1 cellular context compared by ENCODE assay signal in the genomic region with DNA sequence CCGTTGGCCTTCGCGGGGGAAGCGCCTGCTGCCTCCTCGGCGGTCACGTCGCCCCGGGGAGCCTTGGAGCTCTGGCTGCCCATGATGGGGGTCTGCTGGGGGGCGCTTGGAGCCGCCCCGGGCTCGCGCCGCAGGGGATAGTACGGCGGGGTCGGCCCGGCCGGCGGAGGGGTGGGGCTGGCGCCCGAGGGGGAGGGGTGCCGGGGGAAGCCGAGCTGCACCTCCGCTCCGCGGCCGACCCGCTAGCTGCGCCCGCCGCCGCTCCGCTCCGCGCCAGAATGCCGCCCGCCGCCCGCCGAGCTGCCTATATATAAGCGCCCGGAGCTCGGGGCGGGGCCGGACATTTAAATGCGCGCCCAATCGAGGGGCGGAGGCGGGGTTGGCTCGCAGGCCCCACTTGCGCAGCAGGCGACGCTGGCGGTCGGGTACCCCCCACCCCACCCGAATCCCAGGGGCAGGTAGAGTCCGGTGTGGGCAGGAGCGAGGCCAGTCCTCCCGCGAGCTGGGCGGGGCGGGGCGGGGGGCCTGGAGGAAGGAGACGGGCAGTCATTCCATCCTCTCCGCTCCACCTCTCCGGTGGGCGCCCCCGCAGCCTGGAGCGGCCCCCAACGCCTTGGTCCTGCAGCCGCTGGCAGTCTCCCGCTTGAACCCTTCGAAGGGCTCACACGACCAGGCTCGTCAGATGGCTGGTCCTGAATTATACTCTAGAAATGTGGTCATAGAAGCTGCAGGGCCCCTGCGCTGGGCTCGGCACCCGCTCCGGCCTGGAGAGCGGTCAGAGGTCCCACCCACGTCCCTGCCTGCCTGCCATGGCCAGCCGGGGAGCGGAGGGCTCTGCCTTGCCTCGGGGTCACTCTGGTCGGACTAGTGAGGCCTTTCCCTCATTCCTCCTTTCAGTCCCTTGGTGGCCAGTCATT.
TF ChIP-seq lines count a peak whose summit lies in the region.

A gene with protein sequence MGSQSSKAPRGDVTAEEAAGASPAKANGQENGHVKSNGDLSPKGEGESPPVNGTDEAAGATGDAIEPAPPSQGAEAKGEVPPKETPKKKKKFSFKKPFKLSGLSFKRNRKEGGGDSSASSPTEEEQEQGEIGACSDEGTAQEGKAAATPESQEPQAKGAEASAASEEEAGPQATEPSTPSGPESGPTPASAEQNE (minus strand): TSS at position 283 of the 917 bp plus-strand sequence. CDS start 200 bp downstream, at position 83.

TF ChIP-seq in HepG2, 621 proteins besides CTCF, POLR2A, EP300 and RAD21 (continued from another document and continues in another):
- TF ChIP-seq, protein P1, sequence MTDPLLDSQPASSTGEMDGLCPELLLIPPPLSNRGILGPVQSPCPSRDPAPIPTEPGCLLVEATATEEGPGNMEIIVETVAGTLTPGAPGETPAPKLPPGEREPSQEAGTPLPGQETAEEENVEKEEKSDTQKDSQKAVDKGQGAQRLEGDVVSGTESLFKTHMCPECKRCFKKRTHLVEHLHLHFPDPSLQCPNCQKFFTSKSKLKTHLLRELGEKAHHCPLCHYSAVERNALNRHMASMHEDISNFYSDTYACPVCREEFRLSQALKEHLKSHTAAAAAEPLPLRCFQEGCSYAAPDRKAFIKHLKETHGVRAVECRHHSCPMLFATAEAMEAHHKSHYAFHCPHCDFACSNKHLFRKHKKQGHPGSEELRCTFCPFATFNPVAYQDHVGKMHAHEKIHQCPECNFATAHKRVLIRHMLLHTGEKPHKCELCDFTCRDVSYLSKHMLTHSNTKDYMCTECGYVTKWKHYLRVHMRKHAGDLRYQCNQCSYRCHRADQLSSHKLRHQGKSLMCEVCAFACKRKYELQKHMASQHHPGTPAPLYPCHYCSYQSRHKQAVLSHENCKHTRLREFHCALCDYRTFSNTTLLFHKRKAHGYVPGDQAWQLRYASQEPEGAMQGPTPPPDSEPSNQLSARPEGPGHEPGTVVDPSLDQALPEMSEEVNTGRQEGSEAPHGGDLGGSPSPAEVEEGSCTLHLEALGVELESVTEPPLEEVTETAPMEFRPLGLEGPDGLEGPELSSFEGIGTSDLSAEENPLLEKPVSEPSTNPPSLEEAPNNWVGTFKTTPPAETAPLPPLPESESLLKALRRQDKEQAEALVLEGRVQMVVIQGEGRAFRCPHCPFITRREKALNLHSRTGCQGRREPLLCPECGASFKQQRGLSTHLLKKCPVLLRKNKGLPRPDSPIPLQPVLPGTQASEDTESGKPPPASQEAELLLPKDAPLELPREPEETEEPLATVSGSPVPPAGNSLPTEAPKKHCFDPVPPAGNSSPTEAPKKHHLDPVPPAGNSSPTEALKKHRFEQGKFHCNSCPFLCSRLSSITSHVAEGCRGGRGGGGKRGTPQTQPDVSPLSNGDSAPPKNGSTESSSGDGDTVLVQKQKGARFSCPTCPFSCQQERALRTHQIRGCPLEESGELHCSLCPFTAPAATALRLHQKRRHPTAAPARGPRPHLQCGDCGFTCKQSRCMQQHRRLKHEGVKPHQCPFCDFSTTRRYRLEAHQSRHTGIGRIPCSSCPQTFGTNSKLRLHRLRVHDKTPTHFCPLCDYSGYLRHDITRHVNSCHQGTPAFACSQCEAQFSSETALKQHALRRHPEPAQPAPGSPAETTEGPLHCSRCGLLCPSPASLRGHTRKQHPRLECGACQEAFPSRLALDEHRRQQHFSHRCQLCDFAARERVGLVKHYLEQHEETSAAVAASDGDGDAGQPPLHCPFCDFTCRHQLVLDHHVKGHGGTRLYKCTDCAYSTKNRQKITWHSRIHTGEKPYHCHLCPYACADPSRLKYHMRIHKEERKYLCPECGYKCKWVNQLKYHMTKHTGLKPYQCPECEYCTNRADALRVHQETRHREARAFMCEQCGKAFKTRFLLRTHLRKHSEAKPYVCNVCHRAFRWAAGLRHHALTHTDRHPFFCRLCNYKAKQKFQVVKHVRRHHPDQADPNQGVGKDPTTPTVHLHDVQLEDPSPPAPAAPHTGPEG (CRISPR knock-in tag; IDR thresholded peaks at IDR 0.05), result no peak
- no peak for TF ChIP-seq ZNF430 (CRISPR knock-in tag; IDR thresholded peaks at IDR 0.05)
- peak; percentile 16 for TF ChIP-seq RBM22 (optimal IDR thresholded peaks at IDR 0.05; ENCODE audit: low read length)
- TF ChIP-seq SMAD9 (CRISPR knock-in tag; IDR thresholded peaks at IDR 0.05), result no peak
- no peak for TF ChIP-seq ZSCAN20 (CRISPR knock-in tag; IDR thresholded peaks at IDR 0.05; ENCODE audit: borderline replicate concordance)
- TF ChIP-seq IKZF4 (CRISPR knock-in tag; IDR thresholded peaks at IDR 0.05; ENCODE audit: borderline replicate concordance, low read depth, not compliant biosample characterization), result no peak
- TF ChIP-seq, protein P2, sequence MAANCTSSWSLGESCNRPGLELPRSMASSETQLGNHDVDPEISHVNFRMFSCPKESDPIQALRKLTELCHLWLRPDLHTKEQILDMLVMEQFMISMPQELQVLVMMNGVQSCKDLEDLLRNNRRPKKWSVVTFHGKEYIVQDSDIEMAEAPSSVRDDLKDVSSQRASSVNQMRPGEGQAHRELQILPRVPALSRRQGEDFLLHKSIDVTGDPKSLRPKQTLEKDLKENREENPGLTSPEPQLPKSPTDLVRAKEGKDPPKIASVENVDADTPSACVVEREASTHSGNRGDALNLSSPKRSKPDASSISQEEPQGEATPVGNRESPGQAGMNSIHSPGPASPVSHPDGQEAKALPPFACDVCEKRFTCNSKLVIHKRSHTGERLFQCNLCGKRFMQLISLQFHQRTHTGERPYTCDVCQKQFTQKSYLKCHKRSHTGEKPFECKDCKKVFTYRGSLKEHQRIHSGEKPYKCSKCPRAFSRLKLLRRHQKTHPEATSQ (CRISPR knock-in tag; IDR thresholded peaks at IDR 0.05; ENCODE audit: borderline replicate concordance), result no peak
- 0 out of 2 replicates have a peak, but pooled peaks have one; percentile 19 for TF ChIP-seq ZSCAN30 (CRISPR knock-in tag; IDR thresholded peaks at IDR 0.05)
- no peak for TF ChIP-seq ZNF563 (CRISPR knock-in tag; IDR thresholded peaks at IDR 0.05)
- TF ChIP-seq, protein P3, sequence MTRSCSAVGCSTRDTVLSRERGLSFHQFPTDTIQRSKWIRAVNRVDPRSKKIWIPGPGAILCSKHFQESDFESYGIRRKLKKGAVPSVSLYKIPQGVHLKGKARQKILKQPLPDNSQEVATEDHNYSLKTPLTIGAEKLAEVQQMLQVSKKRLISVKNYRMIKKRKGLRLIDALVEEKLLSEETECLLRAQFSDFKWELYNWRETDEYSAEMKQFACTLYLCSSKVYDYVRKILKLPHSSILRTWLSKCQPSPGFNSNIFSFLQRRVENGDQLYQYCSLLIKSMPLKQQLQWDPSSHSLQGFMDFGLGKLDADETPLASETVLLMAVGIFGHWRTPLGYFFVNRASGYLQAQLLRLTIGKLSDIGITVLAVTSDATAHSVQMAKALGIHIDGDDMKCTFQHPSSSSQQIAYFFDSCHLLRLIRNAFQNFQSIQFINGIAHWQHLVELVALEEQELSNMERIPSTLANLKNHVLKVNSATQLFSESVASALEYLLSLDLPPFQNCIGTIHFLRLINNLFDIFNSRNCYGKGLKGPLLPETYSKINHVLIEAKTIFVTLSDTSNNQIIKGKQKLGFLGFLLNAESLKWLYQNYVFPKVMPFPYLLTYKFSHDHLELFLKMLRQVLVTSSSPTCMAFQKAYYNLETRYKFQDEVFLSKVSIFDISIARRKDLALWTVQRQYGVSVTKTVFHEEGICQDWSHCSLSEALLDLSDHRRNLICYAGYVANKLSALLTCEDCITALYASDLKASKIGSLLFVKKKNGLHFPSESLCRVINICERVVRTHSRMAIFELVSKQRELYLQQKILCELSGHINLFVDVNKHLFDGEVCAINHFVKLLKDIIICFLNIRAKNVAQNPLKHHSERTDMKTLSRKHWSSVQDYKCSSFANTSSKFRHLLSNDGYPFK (CRISPR knock-in tag; IDR thresholded peaks at IDR 0.05; ENCODE audit: borderline replicate concordance), result no peak
- TF ChIP-seq ZNF446 (CRISPR knock-in tag; IDR thresholded peaks at IDR 0.05), result no peak
- TF ChIP-seq, protein P4, sequence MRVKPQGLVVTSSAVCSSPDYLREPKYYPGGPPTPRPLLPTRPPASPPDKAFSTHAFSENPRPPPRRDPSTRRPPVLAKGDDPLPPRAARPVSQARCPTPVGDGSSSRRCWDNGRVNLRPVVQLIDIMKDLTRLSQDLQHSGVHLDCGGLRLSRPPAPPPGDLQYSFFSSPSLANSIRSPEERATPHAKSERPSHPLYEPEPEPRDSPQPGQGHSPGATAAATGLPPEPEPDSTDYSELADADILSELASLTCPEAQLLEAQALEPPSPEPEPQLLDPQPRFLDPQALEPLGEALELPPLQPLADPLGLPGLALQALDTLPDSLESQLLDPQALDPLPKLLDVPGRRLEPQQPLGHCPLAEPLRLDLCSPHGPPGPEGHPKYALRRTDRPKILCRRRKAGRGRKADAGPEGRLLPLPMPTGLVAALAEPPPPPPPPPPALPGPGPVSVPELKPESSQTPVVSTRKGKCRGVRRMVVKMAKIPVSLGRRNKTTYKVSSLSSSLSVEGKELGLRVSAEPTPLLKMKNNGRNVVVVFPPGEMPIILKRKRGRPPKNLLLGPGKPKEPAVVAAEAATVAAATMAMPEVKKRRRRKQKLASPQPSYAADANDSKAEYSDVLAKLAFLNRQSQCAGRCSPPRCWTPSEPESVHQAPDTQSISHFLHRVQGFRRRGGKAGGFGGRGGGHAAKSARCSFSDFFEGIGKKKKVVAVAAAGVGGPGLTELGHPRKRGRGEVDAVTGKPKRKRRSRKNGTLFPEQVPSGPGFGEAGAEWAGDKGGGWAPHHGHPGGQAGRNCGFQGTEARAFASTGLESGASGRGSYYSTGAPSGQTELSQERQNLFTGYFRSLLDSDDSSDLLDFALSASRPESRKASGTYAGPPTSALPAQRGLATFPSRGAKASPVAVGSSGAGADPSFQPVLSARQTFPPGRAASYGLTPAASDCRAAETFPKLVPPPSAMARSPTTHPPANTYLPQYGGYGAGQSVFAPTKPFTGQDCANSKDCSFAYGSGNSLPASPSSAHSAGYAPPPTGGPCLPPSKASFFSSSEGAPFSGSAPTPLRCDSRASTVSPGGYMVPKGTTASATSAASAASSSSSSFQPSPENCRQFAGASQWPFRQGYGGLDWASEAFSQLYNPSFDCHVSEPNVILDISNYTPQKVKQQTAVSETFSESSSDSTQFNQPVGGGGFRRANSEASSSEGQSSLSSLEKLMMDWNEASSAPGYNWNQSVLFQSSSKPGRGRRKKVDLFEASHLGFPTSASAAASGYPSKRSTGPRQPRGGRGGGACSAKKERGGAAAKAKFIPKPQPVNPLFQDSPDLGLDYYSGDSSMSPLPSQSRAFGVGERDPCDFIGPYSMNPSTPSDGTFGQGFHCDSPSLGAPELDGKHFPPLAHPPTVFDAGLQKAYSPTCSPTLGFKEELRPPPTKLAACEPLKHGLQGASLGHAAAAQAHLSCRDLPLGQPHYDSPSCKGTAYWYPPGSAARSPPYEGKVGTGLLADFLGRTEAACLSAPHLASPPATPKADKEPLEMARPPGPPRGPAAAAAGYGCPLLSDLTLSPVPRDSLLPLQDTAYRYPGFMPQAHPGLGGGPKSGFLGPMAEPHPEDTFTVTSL (CRISPR knock-in tag; IDR thresholded peaks at IDR 0.05; ENCODE audit: borderline replicate concordance), result no peak
- no peak for TF ChIP-seq ZNF781 (CRISPR knock-in tag; IDR thresholded peaks at IDR 0.05; ENCODE audit: borderline replicate concordance, not compliant biosample characterization)
- TF ChIP-seq, protein P5, sequence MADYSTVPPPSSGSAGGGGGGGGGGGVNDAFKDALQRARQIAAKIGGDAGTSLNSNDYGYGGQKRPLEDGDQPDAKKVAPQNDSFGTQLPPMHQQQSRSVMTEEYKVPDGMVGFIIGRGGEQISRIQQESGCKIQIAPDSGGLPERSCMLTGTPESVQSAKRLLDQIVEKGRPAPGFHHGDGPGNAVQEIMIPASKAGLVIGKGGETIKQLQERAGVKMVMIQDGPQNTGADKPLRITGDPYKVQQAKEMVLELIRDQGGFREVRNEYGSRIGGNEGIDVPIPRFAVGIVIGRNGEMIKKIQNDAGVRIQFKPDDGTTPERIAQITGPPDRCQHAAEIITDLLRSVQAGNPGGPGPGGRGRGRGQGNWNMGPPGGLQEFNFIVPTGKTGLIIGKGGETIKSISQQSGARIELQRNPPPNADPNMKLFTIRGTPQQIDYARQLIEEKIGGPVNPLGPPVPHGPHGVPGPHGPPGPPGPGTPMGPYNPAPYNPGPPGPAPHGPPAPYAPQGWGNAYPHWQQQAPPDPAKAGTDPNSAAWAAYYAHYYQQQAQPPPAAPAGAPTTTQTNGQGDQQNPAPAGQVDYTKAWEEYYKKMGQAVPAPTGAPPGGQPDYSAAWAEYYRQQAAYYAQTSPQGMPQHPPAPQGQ (CRISPR knock-in tag; IDR thresholded peaks at IDR 0.05; ENCODE audit: borderline replicate concordance), result no peak
- no peak for TF ChIP-seq TGIF2 (CRISPR knock-in tag; IDR thresholded peaks at IDR 0.05)
- TF ChIP-seq ZNF101 (CRISPR knock-in tag; IDR thresholded peaks at IDR 0.05; ENCODE audit: borderline replicate concordance, low read depth), result no peak
- TF ChIP-seq ZNF652 (CRISPR knock-in tag; IDR thresholded peaks at IDR 0.05; ENCODE audit: borderline replicate concordance, low read depth), result no peak
- no peak for TF ChIP-seq KLF11 (CRISPR knock-in tag; IDR thresholded peaks at IDR 0.05)
- TF ChIP-seq ADNP (CRISPR knock-in tag; IDR thresholded peaks at IDR 0.05), result no peak
- no peak; the same call in 1 of the 2 replicates for TF ChIP-seq ZNF564 (CRISPR knock-in tag; IDR thresholded peaks at IDR 0.05)
- TF ChIP-seq TAF1 (CRISPR knock-in tag; IDR thresholded peaks at IDR 0.05), result peak; percentile 85
- TF ChIP-seq, protein P6, sequence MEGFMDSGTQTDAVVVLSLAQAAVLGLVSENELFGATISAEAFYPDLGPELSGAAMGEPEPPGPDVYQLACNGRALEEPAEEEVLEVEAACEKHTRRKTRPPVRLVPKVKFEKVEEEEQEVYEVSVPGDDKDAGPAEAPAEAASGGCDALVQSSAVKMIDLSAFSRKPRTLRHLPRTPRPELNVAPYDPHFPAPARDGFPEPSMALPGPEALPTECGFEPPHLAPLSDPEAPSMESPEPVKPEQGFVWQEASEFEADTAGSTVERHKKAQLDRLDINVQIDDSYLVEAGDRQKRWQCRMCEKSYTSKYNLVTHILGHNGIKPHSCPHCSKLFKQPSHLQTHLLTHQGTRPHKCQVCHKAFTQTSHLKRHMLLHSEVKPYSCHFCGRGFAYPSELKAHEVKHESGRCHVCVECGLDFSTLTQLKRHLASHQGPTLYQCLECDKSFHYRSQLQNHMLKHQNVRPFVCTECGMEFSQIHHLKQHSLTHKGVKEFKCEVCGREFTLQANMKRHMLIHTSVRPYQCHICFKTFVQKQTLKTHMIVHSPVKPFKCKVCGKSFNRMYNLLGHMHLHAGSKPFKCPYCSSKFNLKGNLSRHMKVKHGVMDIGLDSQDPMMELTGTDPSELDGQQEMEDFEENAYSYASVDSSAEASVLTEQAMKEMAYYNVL (CRISPR knock-in tag; IDR thresholded peaks at IDR 0.05; ENCODE audit: borderline replicate concordance), result no peak
- TF ChIP-seq MATR3 (CRISPR knock-in tag; IDR thresholded peaks at IDR 0.05), result no peak
- no peak for TF ChIP-seq FOXK1 (CRISPR knock-in tag; IDR thresholded peaks at IDR 0.05; ENCODE audit: borderline replicate concordance, low read depth)
- TF ChIP-seq PTBP1 (IDR thresholded peaks at IDR 0.05; ENCODE audit: low read depth, low read length, poor library complexity, severe bottlenecking), result no peak
- no peak for TF ChIP-seq MIER2 (CRISPR knock-in tag; IDR thresholded peaks at IDR 0.05)
- no peak for TF ChIP-seq ZNF30 (CRISPR knock-in tag; IDR thresholded peaks at IDR 0.05)
